8 cellular contexts compared by ENCODE assay signal in the genomic region with DNA sequence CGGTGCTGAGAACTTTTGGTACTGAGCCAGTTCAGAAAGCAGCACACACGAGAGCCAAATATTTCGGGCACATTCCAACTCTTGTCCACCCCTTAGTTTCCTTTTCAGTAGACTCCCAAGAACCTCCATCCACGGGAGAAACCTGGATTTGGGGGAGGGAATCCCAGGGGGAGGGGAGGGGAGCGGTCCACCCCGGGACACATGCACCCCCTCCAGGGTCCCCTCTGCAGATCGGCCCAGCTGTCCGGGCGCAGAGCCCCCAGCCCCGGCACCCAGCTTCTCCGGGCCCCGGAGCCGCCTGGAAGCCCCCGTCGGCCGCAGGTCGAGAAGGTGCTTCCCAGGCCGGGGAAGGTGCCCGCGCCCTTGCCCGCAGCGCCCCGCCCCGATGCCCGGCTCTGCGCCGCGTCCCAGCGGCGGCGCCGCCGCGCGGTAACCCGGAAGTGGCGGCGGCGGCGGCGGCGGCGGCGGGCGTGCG. TPM values are rescaled to one million over a fixed set of nuclear protein-coding genes. Genes with fewer than 3 reads are reported as not detected.
DNase-seq lines count a peak whose midpoint lies in the region; ATAC-seq and TF ChIP-seq lines count a peak whose summit lies in the region.

No MANE protein-coding gene starts in this region.

- TF ChIP-seq CTCF in cardiac fibroblast (IDR thresholded peaks at IDR 0.05; ENCODE audit: low read depth, low read length): no peak
- TF ChIP-seq CTCF in lower leg skin (IDR thresholded peaks at IDR 0.05): no peak

- peak overlapping the region; percentile 80 for H3K4me3 Mint-ChIP-seq in stimulated activated naive CD8-positive, alpha-beta T cell treated with anti-CD3 and anti-CD28 coated beads, Interleukin-15, Interleukin-2, amounts not matched to agents 100 ng/mL and 50 ng/mL, for 24 hours

- WGBS in lower leg skin, 2 donors: 0% methylated on average over 6 to 24 of the region's 46 CpGs

- intact Hi-C loops in lower leg skin (cut with DNase I; ENCODE audit: low total_unique reads): no loop called here

- peaks cover 25% of the 10 kb centered on the region for H3K27me3 Mint-ChIP-seq in stimulated activated naive CD8-positive, alpha-beta T cell treated with anti-CD3 and anti-CD28 coated beads, Interleukin-15, Interleukin-2, amounts not matched to agents 100 ng/mL and 50 ng/mL, for 24 hours

- peaks cover 27% of the 10 kb centered on the region for H3K4me1 Mint-ChIP-seq in stimulated activated naive CD8-positive, alpha-beta T cell treated with anti-CD3 and anti-CD28 coated beads, Interleukin-15, Interleukin-2, amounts not matched to agents 100 ng/mL and 50 ng/mL, for 24 hours (ENCODE audit: low read depth)

- DNase-seq in DMS 273 (lab: John Stamatoyannopoulos, UW; ENCODE audit: unreplicated experiment): peak; percentile 79
- no peak for DNase-seq in DMS 273 treated with DMSO at 0.1 percent for 48 hours (lab: John Stamatoyannopoulos, UW)
- peak in 4 of 5 donors; percentile 1 to 21 (median 14) for DNase-seq in T-helper 1 cell
- peak; percentile 50 to 55 for DNase-seq in cardiac fibroblast (ENCODE audit: low read depth in 2 of 2)
- DNase-seq in lower leg skin (ENCODE audit: low spot score in 2 of 2): no peak

- no peaks in the 10 kb centered on the region for H3K36me3 Mint-ChIP-seq in stimulated activated naive CD8-positive, alpha-beta T cell treated with anti-CD3 and anti-CD28 coated beads, Interleukin-15, Interleukin-2, amounts not matched to agents 100 ng/mL and 50 ng/mL, for 24 hours (ENCODE audit: low read depth)

- H3K4me3 ChIP-seq in cardiac fibroblast (replicated peaks in 1 of 2; ENCODE audit: low read depth in 2 of 2, low read length in 2 of 2): peak overlapping the region; percentile 63 to 67
- peak overlapping the region; percentile 74 for H3K4me3 ChIP-seq in lower leg skin (ENCODE audit: low read depth, poor library complexity, severe bottlenecking)

- peak overlapping the region; percentile 71 for H3K27ac Mint-ChIP-seq in stimulated activated naive CD8-positive, alpha-beta T cell treated with anti-CD3 and anti-CD28 coated beads, Interleukin-15, Interleukin-2, amounts not matched to agents 100 ng/mL and 50 ng/mL, for 24 hours

- TF ChIP-seq POLR2A in lower leg skin (IDR thresholded peaks at IDR 0.05): no peak

- H3K9me3 Mint-ChIP-seq in stimulated activated naive CD8-positive, alpha-beta T cell treated with anti-CD3 and anti-CD28 coated beads, Interleukin-15, Interleukin-2, amounts not matched to agents 100 ng/mL and 50 ng/mL, for 24 hours: no peaks in the 10 kb centered on the region

- ATAC-seq in HG03045 (IDR thresholded peaks at IDR 0.05; ENCODE audit: unreplicated experiment): peak; percentile 34
- no peak for ATAC-seq in HG02840 (IDR thresholded peaks at IDR 0.05; ENCODE audit: low FRiP score, unreplicated experiment)

RNA-seq across cellular contexts. Expression of gene ABHD17C, which starts 0.4 kb away (rescaled TPM):
- 10 to 100 TPM; 18.0 to 28.5 (median 26.2) TPM for total RNA-seq in lower leg skin

Comparison
In these comparisons a context has a peak if more than half of its experiments do, and no peak if none do; other contexts are left out.
1. DNase-seq: peak in DMS 273 (single experiment), T-helper 1 cell (4 of 5) and cardiac fibroblast (2 of 2); none in DMS 273 treated with DMSO at 0.1 percent for 48 hours (single experiment) and lower leg skin (0 of 2).